24 cellular contexts compared by ENCODE assay signal in genomic region chr1:31429583-31429982, GRCh38. TPM values are rescaled to one million over a fixed set of nuclear protein-coding genes. Genes with fewer than 3 reads are reported as not detected.
"Had no signal": no experiment of that assay in that cellular context is flagged by ENCODE, and none has a peak within 500 bp of the region (broad histone marks: within the 10 kb centered on the region; RNA-seq: fewer than 3 reads in every experiment).

No MANE protein-coding gene starts in this region.

- H3K36me3 Mint-ChIP-seq: activated CD4-positive, alpha-beta memory T cell treated with anti-CD3 and anti-CD28 coated beads for 36 hours had no signal

- H3K9me3 Mint-ChIP-seq: activated CD4-positive, alpha-beta memory T cell treated with anti-CD3 and anti-CD28 coated beads for 36 hours; activated CD4-positive, alpha-beta T cell treated with anti-CD3 and anti-CD28 coated beads, Interleukin-2, amount 10 ng/mL, durations not matched to agents 7 days and 5 days; activated naive CD8-positive, alpha-beta T cell treated with anti-CD3 and anti-CD28 coated beads, Interleukin-2, amount 50 U/mL, for 24 hours; activated T-cell treated with anti-CD3 and anti-CD28 coated beads, Interleukin-2, amount 50 U/mL, for 4 hours had no signal

- H3K4me3 ChIP-seq: ascending aorta, body of pancreas had no signal

- ATAC-seq: activated naive CD8-positive, alpha-beta T cell treated with anti-CD3 and anti-CD28 coated beads, Interleukin-2, amount 50 U/mL, for 24 hours; activated T-cell treated with anti-CD3 and anti-CD28 coated beads, Interleukin-2, amount 50 U/mL, for 4 hours; body of pancreas; T-helper 17 cell had no signal

- H3K9me3 ChIP-seq: ascending aorta, body of pancreas had no signal

- H3K4me3 Mint-ChIP-seq: activated CD4-positive, alpha-beta memory T cell treated with anti-CD3 and anti-CD28 coated beads for 36 hours; activated CD4-positive, alpha-beta T cell treated with anti-CD3 and anti-CD28 coated beads, Interleukin-2, amount 10 ng/mL, durations not matched to agents 7 days and 5 days; activated naive CD8-positive, alpha-beta T cell treated with anti-CD3 and anti-CD28 coated beads, Interleukin-2, amount 50 U/mL, for 24 hours; activated T-cell treated with anti-CD3 and anti-CD28 coated beads, Interleukin-2, amount 50 U/mL, for 4 hours; T-helper 17 cell had no signal

- H3K4me1 Mint-ChIP-seq: activated CD4-positive, alpha-beta T cell treated with anti-CD3 and anti-CD28 coated beads, Interleukin-2, amount 10 ng/mL, durations not matched to agents 7 days and 5 days; activated naive CD8-positive, alpha-beta T cell treated with anti-CD3 and anti-CD28 coated beads, Interleukin-2, amount 50 U/mL, for 24 hours had no signal

- DNase-seq: activated CD4-positive, alpha-beta memory T cell treated with anti-CD3 and anti-CD28 coated beads for 36 hours; activated CD4-positive, alpha-beta T cell treated with anti-CD3 and anti-CD28 coated beads, Interleukin-2, amount 10 ng/mL, durations not matched to agents 7 days and 5 days; activated CD4-positive, CD25-positive, alpha-beta regulatory T cell; activated CD8-positive, alpha-beta memory T cell treated with anti-CD3 and anti-CD28 coated beads for 24 hours; activated gamma-delta T cell treated with Interleukin-2 at 50 U/mL for 16 hours; activated naive CD4-positive, alpha-beta T cell treated with anti-CD3 and anti-CD28 coated beads, Interleukin-2, amount 50 U/mL, for 16 hours; activated naive CD8-positive, alpha-beta T cell treated with anti-CD3 and anti-CD28 coated beads, Interleukin-2, amount 50 U/mL, for 24 hours; activated T-cell treated with anti-CD3 and anti-CD28 coated beads, Interleukin-2, amount 50 U/mL, for 4 hours; amniotic stem cell; body of pancreas; central memory CD4-positive, alpha-beta T cell; Kasumi-1; KBM-7; NCI-H1105 treated with DMSO at 0.1 percent for 48 hours; NCI-H146; NCI-H187 treated with DMSO at 0.1 percent for 48 hours; NCI-H2081 treated with DMSO at 0.1 percent for 48 hours; NCI-H446; NCI-H524; SHP77 treated with DMSO at 0.1 percent for 48 hours; T-helper 17 cell; T-helper 9 cell had no signal

- H3K27ac Mint-ChIP-seq: activated CD4-positive, alpha-beta memory T cell treated with anti-CD3 and anti-CD28 coated beads for 36 hours; activated CD4-positive, alpha-beta T cell treated with anti-CD3 and anti-CD28 coated beads, Interleukin-2, amount 10 ng/mL, durations not matched to agents 7 days and 5 days; activated naive CD8-positive, alpha-beta T cell treated with anti-CD3 and anti-CD28 coated beads, Interleukin-2, amount 50 U/mL, for 24 hours; T-helper 17 cell had no signal

- H3K36me3 ChIP-seq: ascending aorta had no signal

- H3K27ac ChIP-seq: ascending aorta, body of pancreas had no signal

- H3K27me3 ChIP-seq: ascending aorta, body of pancreas had no signal

- H3K27me3 Mint-ChIP-seq: activated CD4-positive, alpha-beta T cell treated with anti-CD3 and anti-CD28 coated beads, Interleukin-2, amount 10 ng/mL, durations not matched to agents 7 days and 5 days; activated naive CD8-positive, alpha-beta T cell treated with anti-CD3 and anti-CD28 coated beads, Interleukin-2, amount 50 U/mL, for 24 hours had no signal

- H3K4me1 ChIP-seq: ascending aorta, body of pancreas had no signal

RNA-seq across cellular contexts. Expression of gene FABP3, which starts 56.7 kb away (rescaled TPM):
- total RNA-seq: activated CD4-positive, alpha-beta memory T cell treated with anti-CD3 and anti-CD28 coated beads for 36 hours; activated CD4-positive, alpha-beta T cell treated with anti-CD3 and anti-CD28 coated beads, Interleukin-2, amount 10 ng/mL, durations not matched to agents 7 days and 5 days; activated T-cell treated with anti-CD3 and anti-CD28 coated beads, Interleukin-2, amount 50 U/mL, for 4 hours; SK-MEL-5; T-helper 17 cell had no signal
